ENCODE assay signal across 24 cellular contexts in genomic region chr13:27309967-27310598, GRCh38. TPM values are rescaled to one million over a fixed set of nuclear protein-coding genes. Genes with fewer than 3 reads are reported as not detected.
DNase-seq lines count a peak whose midpoint lies in the region; ATAC-seq, FAIRE-seq and TF ChIP-seq lines count a peak whose summit lies in the region.
"Had no signal": no experiment of that assay in that cellular context is flagged by ENCODE, and none has a peak within 500 bp of the region (broad histone marks: within the 10 kb centered on the region; RNA-seq: fewer than 3 reads in every experiment).

No MANE protein-coding gene starts in this region.

- ATAC-seq in HG03039 (IDR thresholded peaks at IDR 0.05; ENCODE audit: unreplicated experiment) (no peak), heart right ventricle (no peak)

- CTCF ChIA-PET in activated CD4-positive, alpha-beta T cell treated with anti-CD3 and anti-CD28 coated beads, Interleukin-2, amount 10 ng/mL, durations not matched to agents 7 days and 5 days (lab: Charles Lee): interaction anchor here (0.7 to 1.1 kb wide), 3 partner anchors 13 to 32 kb away, joined by 3 to 4 read pairs (median 4); no protein-coding TSS in a partner anchor

- WGBS in heart right ventricle, 2 donors: 86 to 89% methylated on average over 9 of the region's 9 CpGs

- FAIRE-seq in bronchial epithelial cell (lab: Jason Lieb, UNC): no peak
- FAIRE-seq: colon, keratinocyte, urothelium cell line had no signal

- POLR2A ChIA-PET in activated CD4-positive, alpha-beta T cell treated with anti-CD3 and anti-CD28 coated beads, Interleukin-2, amount 10 ng/mL, durations not matched to agents 7 days and 5 days (lab: Charles Lee): no interaction called here

- H3K36me3 Mint-ChIP-seq in activated CD4-positive, alpha-beta T cell treated with anti-CD3 and anti-CD28 coated beads, Interleukin-2, amount 10 ng/mL, durations not matched to agents 7 days and 5 days (ENCODE audit: low read depth): no peaks in the 10 kb centered on the region
- H3K36me3 Mint-ChIP-seq: activated naive CD8-positive, alpha-beta T cell had no signal

- TF ChIP-seq CTCF in bronchial epithelial cell (IDR thresholded peaks at IDR 0.05; ENCODE audit: insufficient read depth, low read length, severe bottlenecking) (no peak), neutrophil (IDR thresholded peaks at IDR 0.05) (no peak), tibial artery (IDR thresholded peaks at IDR 0.05) (no peak), heart right ventricle (IDR thresholded peaks at IDR 0.05) (no peak)

- H3K27me3 Mint-ChIP-seq in activated CD4-positive, alpha-beta T cell treated with anti-CD3 and anti-CD28 coated beads, Interleukin-2, amount 10 ng/mL, durations not matched to agents 7 days and 5 days: peaks cover 3% of the 10 kb centered on the region
- H3K27me3 Mint-ChIP-seq: activated naive CD8-positive, alpha-beta T cell had no signal

- H3K36me3 ChIP-seq in MG63 (no peaks in the 10 kb centered on the region), bronchial epithelial cell (ENCODE audit: control insufficient read depth, insufficient read depth, low read length) (no peaks in the 10 kb centered on the region), neutrophil (no peaks in the 10 kb centered on the region), tibial artery (no peaks in the 10 kb centered on the region), heart right ventricle (no peaks in the 10 kb centered on the region)
- H3K36me3 ChIP-seq: lower lobe of right lung had no signal

- H3K27me3 ChIP-seq in MG63 (no peaks in the 10 kb centered on the region), bronchial epithelial cell (ENCODE audit: control insufficient read depth, insufficient read depth, low read length) (no peaks in the 10 kb centered on the region), neutrophil (no peaks in the 10 kb centered on the region), tibial artery (no peaks in the 10 kb centered on the region), heart right ventricle (peaks cover 0 to 11% (median 6%) of the 10 kb centered on the region in 7 donors)

- no peak overlapping the region for H3K4me3 ChIP-seq in MG63
- H3K4me3 ChIP-seq in bronchial epithelial cell (ENCODE audit: low read depth, low read length): no peak overlapping the region
- no peak overlapping the region for H3K4me3 ChIP-seq in neutrophil (ENCODE audit: low read depth in 1 of 2, low read length in 1 of 2)
- H3K4me3 ChIP-seq in tibial artery: no peak overlapping the region
- H3K4me3 ChIP-seq in heart right ventricle: no peak overlapping the region
- H3K4me3 ChIP-seq: lower lobe of right lung, SK-N-MC had no signal

- no peak overlapping the region for H3K4me3 Mint-ChIP-seq in activated CD4-positive, alpha-beta T cell treated with anti-CD3 and anti-CD28 coated beads, Interleukin-2, amount 10 ng/mL, durations not matched to agents 7 days and 5 days
- H3K4me3 Mint-ChIP-seq: activated naive CD8-positive, alpha-beta T cell; endodermal cell had no signal

- H3K9me3 ChIP-seq in MG63 (no peaks in the 10 kb centered on the region), neutrophil (no peaks in the 10 kb centered on the region), tibial artery (no peaks in the 10 kb centered on the region), heart right ventricle (no peaks in the 10 kb centered on the region)
- H3K9me3 ChIP-seq: lower lobe of right lung had no signal

- intact Hi-C loops in tibial artery (cut with DNase I; ENCODE audit: low total_unique reads): no loop called here
- intact Hi-C loops in heart right ventricle (cut with DNase I): no loop called here

- H3K4me1 ChIP-seq in neutrophil (ENCODE audit: control insufficient read depth in 1 of 2, insufficient read depth in 1 of 2, low read depth in 1 of 2, low read length in 1 of 2): peaks cover 56 to 66% of the 10 kb centered on the region in 2 experiments
- no peaks in the 10 kb centered on the region for H3K4me1 ChIP-seq in tibial artery
- no peaks in the 10 kb centered on the region for H3K4me1 ChIP-seq in heart right ventricle
- H3K4me1 ChIP-seq: lower lobe of right lung had no signal

- H3K9me3 Mint-ChIP-seq in activated CD4-positive, alpha-beta T cell treated with anti-CD3 and anti-CD28 coated beads, Interleukin-2, amount 10 ng/mL, durations not matched to agents 7 days and 5 days: no peaks in the 10 kb centered on the region
- H3K9me3 Mint-ChIP-seq: endodermal cell had no signal

- peaks cover 16% of the 10 kb centered on the region for H3K4me1 Mint-ChIP-seq in activated CD4-positive, alpha-beta T cell treated with anti-CD3 and anti-CD28 coated beads, Interleukin-2, amount 10 ng/mL, durations not matched to agents 7 days and 5 days
- H3K4me1 Mint-ChIP-seq: endodermal cell had no signal

- DNase-seq in HCEC 1CT (peak; percentile 43), MG63 (peak; percentile 73), bronchial epithelial cell (ENCODE audit: low read depth) (peak; percentile 59), tibial artery (no peak), heart right ventricle (no peak)
- DNase-seq in activated CD4-positive, alpha-beta T cell treated with anti-CD3 and anti-CD28 coated beads, Interleukin-2, amount 10 ng/mL, durations not matched to agents 7 days and 5 days: no peak
- DNase-seq: activated CD4-positive, CD25-positive, alpha-beta regulatory T cell; AML-193; endodermal cell; foreskin melanocyte; hypothalamus; KBM-7; lower lobe of right lung; NCI-H1048; NCI-H187 treated with DMSO at 0.1 percent for 48 hours; nucleus accumbens had no signal

- H3K27ac ChIP-seq in neutrophil: peak overlapping the region; percentile 81
- no peak overlapping the region for H3K27ac ChIP-seq in tibial artery
- H3K27ac ChIP-seq in heart right ventricle: no peak overlapping the region
- H3K27ac ChIP-seq: HL-60, lower lobe of right lung, SK-N-MC had no signal

- H3K27ac Mint-ChIP-seq in activated CD4-positive, alpha-beta T cell treated with anti-CD3 and anti-CD28 coated beads, Interleukin-2, amount 10 ng/mL, durations not matched to agents 7 days and 5 days: no peak overlapping the region
- H3K27ac Mint-ChIP-seq: activated naive CD8-positive, alpha-beta T cell; endodermal cell had no signal

RNA-seq across cellular contexts. Expression of gene RASL11A, which starts 39.5 kb away (rescaled TPM):
- total RNA-seq in MG63 (2014; rRNA removed; shearing (Covaris generic); ENCODE audit: low replicate concordance): 19.9 and 25.8 TPM in 2 replicates
- 0.51 and 1.1 TPM in 2 replicates for total RNA-seq in bronchial epithelial cell
- total RNA-seq in activated CD4-positive, alpha-beta T cell treated with anti-CD3 and anti-CD28 coated beads, Interleukin-2, amount 10 ng/mL, durations not matched to agents 7 days and 5 days: under 1 TPM; 0.69 to 0.92 TPM
- 10 to 100 TPM in 2 of 10 donors, 1 to 10 TPM in 8; 1.8 to 68.7 (median 3.1) TPM for total RNA-seq in heart right ventricle
- 1 to 10 TPM; 6.6 to 9.3 TPM for polyA plus RNA-seq in heart right ventricle

RNA-seq across cellular contexts. Expression of gene RPL21, which starts 58.7 kb away (rescaled TPM):
- 1,701 and 2,215 TPM in 2 replicates for total RNA-seq in MG63 (2014; rRNA removed; shearing (Covaris generic); ENCODE audit: low replicate concordance)
- total RNA-seq in bronchial epithelial cell (967 and 985 TPM in 2 replicates), heart right ventricle (100 to 1,000 TPM; 498 to 733 (median 598) TPM)
- total RNA-seq in activated CD4-positive, alpha-beta T cell treated with anti-CD3 and anti-CD28 coated beads, Interleukin-2, amount 10 ng/mL, durations not matched to agents 7 days and 5 days: 100 to 1,000 TPM; 713 to 959 TPM
- polyA plus RNA-seq in heart right ventricle: 1,000 to 10,000 TPM in 1 of 2 donors, 100 to 1,000 TPM in 1; 574 to 1,188 TPM

Comparison
In these comparisons a context has a peak if more than half of its experiments do, and no peak if none do; other contexts are left out.
1. DNase-seq: peak in HCEC 1CT (single experiment), MG63 (single experiment) and bronchial epithelial cell (single experiment); none in tibial artery (0 of 2), activated CD4-positive, alpha-beta T cell treated with anti-CD3 and anti-CD28 coated beads, Interleukin-2, amount 10 ng/mL, durations not matched to agents 7 days and 5 days (single experiment) and heart right ventricle (0 of 2).